In genomic region chr7:100158229-100159098, GRCh38 we compare ENCODE assay signal across 1 cellular context.
TF ChIP-seq lines count a peak whose summit lies in the region.

TRAPPC14 (minus strand) TSS chr7:100158723; CDS start chr7:100158499, 224 bp downstream.

TF ChIP-seq in HepG2, 621 proteins besides CTCF, POLR2A, EP300 and RAD21 (continued from another document):
- TF ChIP-seq ZNF710 (CRISPR knock-in tag; IDR thresholded peaks at IDR 0.05; ENCODE audit: borderline replicate concordance) (0 out of 2 replicates have a peak, but pooled peaks have one; percentile 38), ZNF619 (CRISPR knock-in tag; IDR thresholded peaks at IDR 0.05) (peak; percentile 38; the same call in 1 of the 2 replicates), ZBTB40 (IDR thresholded peaks at IDR 0.05) (no peak), ZBTB40 (CRISPR knock-in tag; IDR thresholded peaks at IDR 0.05) (peak; percentile 54), ZNF841 (CRISPR knock-in tag; IDR thresholded peaks at IDR 0.05; ENCODE audit: borderline replicate concordance) (no peak), NPAS2 (CRISPR knock-in tag; IDR thresholded peaks at IDR 0.05; ENCODE audit: borderline replicate concordance) (no peak), PHB2 (IDR thresholded peaks at IDR 0.05; ENCODE audit: partially characterized antibody) (no peak), ATF7-NPFF (CRISPR knock-in tag; IDR thresholded peaks at IDR 0.05; ENCODE audit: low read depth) (peak; percentile 36; the same call in 1 of the 2 replicates), ZNF770 (CRISPR knock-in tag; IDR thresholded peaks at IDR 0.05) (0 out of 2 replicates have a peak, but pooled peaks have one; percentile 31), DRAP1 (CRISPR knock-in tag; IDR thresholded peaks at IDR 0.05) (peak; percentile 34; the same call in 1 of the 2 replicates), KDM2A (CRISPR knock-in tag; IDR thresholded peaks at IDR 0.05; ENCODE audit: borderline replicate concordance, low read depth) (peak; percentile 94), ZNF430 (CRISPR knock-in tag; IDR thresholded peaks at IDR 0.05) (no peak), GABPA (IDR thresholded peaks at IDR 0.05; ENCODE audit: low read depth, low read length) (peak; percentile 89), GABPA (CRISPR knock-in tag; IDR thresholded peaks at IDR 0.05; ENCODE audit: low read depth) (peak; percentile 94), ZBTB14 (CRISPR knock-in tag; IDR thresholded peaks at IDR 0.05) (peak; percentile 17; the same call in 1 of the 2 replicates), ERF (CRISPR knock-in tag; IDR thresholded peaks at IDR 0.05) (peak; percentile 41; the same call in 1 of the 2 replicates), ZBTB38 (CRISPR knock-in tag; IDR thresholded peaks at IDR 0.05) (0 out of 2 replicates have a peak, but pooled peaks have one; percentile 60), ZNF264 (CRISPR knock-in tag; IDR thresholded peaks at IDR 0.05) (no peak), ZNF709 (CRISPR knock-in tag; IDR thresholded peaks at IDR 0.05) (peak; percentile 46; the same call in 1 of the 2 replicates), UBTF (CRISPR knock-in tag; IDR thresholded peaks at IDR 0.05) (peak; percentile 56; the same call in 1 of the 2 replicates), MTF2 (CRISPR knock-in tag; IDR thresholded peaks at IDR 0.05; ENCODE audit: borderline replicate concordance) (peak; percentile 46; the same call in 1 of the 2 replicates), ARNT2 (CRISPR knock-in tag; IDR thresholded peaks at IDR 0.05; ENCODE audit: low read depth) (0 out of 2 replicates have a peak, but pooled peaks have one; percentile 44), PITX1 (CRISPR knock-in tag; IDR thresholded peaks at IDR 0.05) (peak; percentile 53; the same call in 1 of the 2 replicates), TCF12 (IDR thresholded peaks at IDR 0.05) (no peak), TCF12 (CRISPR knock-in tag; IDR thresholded peaks at IDR 0.05) (0 out of 2 replicates have a peak, but pooled peaks have one; percentile 48)
TF ChIP-seq in HepG2: peak in this region for 183.
